In genomic region chr1:234221601-234222000, GRCh38 we compare ENCODE assay signal across 4 cellular contexts.
"Had no signal": no experiment of that assay in that cellular context is flagged by ENCODE, and none has a peak within 500 bp of the region (broad histone marks: within the 10 kb centered on the region; RNA-seq: fewer than 3 reads in every experiment).

No MANE protein-coding gene starts in this region.

- H3K9me3 Mint-ChIP-seq: GM23338, H9 had no signal

- H3K4me3 Mint-ChIP-seq: GM23338, H9 had no signal

- DNase-seq: H9, HCEC 1CT, IMR-90 had no signal

- H3K27ac Mint-ChIP-seq: GM23338, H9 had no signal

- H3K4me3 ChIP-seq: GM23338 had no signal
